15 cellular contexts compared by ENCODE assay signal in the genomic region with DNA sequence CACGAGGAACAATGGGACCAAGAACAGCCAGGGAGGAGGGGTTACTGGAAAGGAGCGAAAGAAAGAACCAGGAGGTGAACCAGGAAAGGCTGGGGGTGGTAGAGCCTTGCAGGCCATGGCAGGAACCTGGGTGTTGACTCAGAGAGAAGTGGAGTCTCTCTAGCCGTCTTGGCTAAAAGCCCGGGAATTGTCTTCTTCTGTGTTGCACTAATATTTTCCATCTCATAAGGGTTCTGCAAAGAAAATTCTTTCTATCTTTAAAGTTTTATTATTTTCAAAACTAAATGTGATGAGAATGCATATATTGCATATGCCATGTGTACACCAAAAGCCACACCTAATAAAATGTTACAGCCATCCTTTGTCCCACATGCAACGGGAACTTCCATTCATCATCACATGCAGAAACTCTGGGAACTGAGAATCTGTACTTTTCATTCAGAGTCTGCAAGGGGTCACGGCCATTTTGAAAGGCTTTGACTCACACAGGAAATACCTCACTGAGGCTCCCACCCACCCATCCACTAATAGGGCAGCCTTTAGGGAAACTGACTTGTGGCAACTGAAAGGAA. TPM values are rescaled to one million over a fixed set of nuclear protein-coding genes. Genes with fewer than 3 reads are reported as not detected.
DNase-seq lines count a peak whose midpoint lies in the region; ATAC-seq and TF ChIP-seq lines count a peak whose summit lies in the region.
"Had no signal": no experiment of that assay in that cellular context is flagged by ENCODE, and none has a peak within 500 bp of the region (broad histone marks: within the 10 kb centered on the region; RNA-seq: fewer than 3 reads in every experiment).

No MANE protein-coding gene starts in this region.

- no peaks in the 10 kb centered on the region for H4K20me1 ChIP-seq in DND-41 (ENCODE audit: insufficient read depth, low read length)

- no peak overlapping the region for H3K4me3 Mint-ChIP-seq in osteocyte (ENCODE audit: unreplicated experiment)
- H3K4me3 Mint-ChIP-seq: activated naive CD8-positive, alpha-beta T cell; H9; natural killer cell had no signal

- H3K36me3 ChIP-seq in DND-41 (ENCODE audit: insufficient read depth, low read length) (no peaks in the 10 kb centered on the region), SJSA1 (no peaks in the 10 kb centered on the region)

- H3K9me3 Mint-ChIP-seq in osteocyte (ENCODE audit: unreplicated experiment) = no peaks in the 10 kb centered on the region
- H3K9me3 Mint-ChIP-seq: H9, natural killer cell had no signal

- no peak overlapping the region for H3K4me2 ChIP-seq in DND-41 (ENCODE audit: insufficient read depth, low read length)
- H3K4me2 ChIP-seq: BLaER1 had no signal

- H3K36me3 Mint-ChIP-seq in osteocyte (ENCODE audit: unreplicated experiment) = no peaks in the 10 kb centered on the region
- H3K36me3 Mint-ChIP-seq: activated naive CD8-positive, alpha-beta T cell; natural killer cell had no signal

- H3K27ac ChIP-seq in DND-41 (ENCODE audit: low read length) (no peak overlapping the region), SJSA1 (peak overlapping the region; percentile 65)
- H3K27ac ChIP-seq: BLaER1 had no signal

- H3K9ac ChIP-seq in DND-41 (ENCODE audit: low read depth, low read length) = no peak overlapping the region
- H3K9ac ChIP-seq: BLaER1 had no signal

- no peak for TF ChIP-seq CTCF in DND-41 (IDR thresholded peaks at IDR 0.05; ENCODE audit: borderline replicate concordance, extremely low read depth, low read length, poor library complexity, severe bottlenecking)
- no peak for TF ChIP-seq CTCF in osteocyte (IDR thresholded peaks at IDR 0.05)

- no peaks in the 10 kb centered on the region for H3K27me3 Mint-ChIP-seq in osteocyte (ENCODE audit: unreplicated experiment)

- no peak for DNase-seq in DND-41
- peak; percentile 50 to 63 for DNase-seq in SJSA1 (ENCODE audit: low read depth in 1 of 2, low spot score in 2 of 2)
- DNase-seq in osteocyte (ENCODE audit: extremely low spot score, unreplicated experiment) = no peak
- no peak for DNase-seq in NCI-H748 treated with DMSO at 0.1 percent for 48 hours (lab: John Stamatoyannopoulos, UW)
- no peak for DNase-seq in T-helper 1 cell
- DNase-seq: H9; natural killer cell; NCI-H524 treated with DMSO at 0.1 percent for 48 hours; stimulated activated CD4-positive, alpha-beta T cell treated with anti-CD3 and anti-CD28 coated beads, Interleukin-2, amount 100 ng/mL, for 24 hours; stimulated activated naive CD8-positive, alpha-beta T cell treated with anti-CD3 and anti-CD28 coated beads, Interleukin-15, Interleukin-2, amounts not matched to agents 100 U/mL and 50 U/mL, for 24 hours had no signal

- ATAC-seq in DND-41 (ENCODE audit: insufficient read depth, low read depth) = no peak
- peak; percentile 85 for ATAC-seq in esophagus mucosa
- ATAC-seq in HG02571 (IDR thresholded peaks at IDR 0.05; ENCODE audit: unreplicated experiment) = no peak
- ATAC-seq in HG03175 (IDR thresholded peaks at IDR 0.05; ENCODE audit: unreplicated experiment) = no peak
- ATAC-seq: natural killer cell; stimulated activated naive CD8-positive, alpha-beta T cell treated with anti-CD3 and anti-CD28 coated beads, Interleukin-15, Interleukin-2, amounts not matched to agents 100 U/mL and 50 U/mL, for 24 hours had no signal

- H3K79me2 ChIP-seq in DND-41 (ENCODE audit: insufficient read depth, low read length) = no peaks in the 10 kb centered on the region

- peaks cover 73% of the 10 kb centered on the region for H3K4me1 Mint-ChIP-seq in osteocyte (ENCODE audit: unreplicated experiment)
- H3K4me1 Mint-ChIP-seq: H9, natural killer cell had no signal

- H3K4me3 ChIP-seq in DND-41 (ENCODE audit: low read depth in 1 of 2, low read length in 2 of 2) (no peak overlapping the region), SJSA1 (no peak overlapping the region)
- H3K4me3 ChIP-seq: BLaER1 had no signal

- H3K27ac Mint-ChIP-seq in osteocyte (ENCODE audit: unreplicated experiment) = peak overlapping the region; percentile 86
- H3K27ac Mint-ChIP-seq: activated naive CD8-positive, alpha-beta T cell; natural killer cell had no signal

- H3K4me1 ChIP-seq in DND-41 (ENCODE audit: insufficient read depth, low read length) (no peaks in the 10 kb centered on the region), SJSA1 (replicated peaks) (peaks cover 29% of the 10 kb centered on the region)

- H2AFZ ChIP-seq in DND-41 (ENCODE audit: low read depth, low read length) = peak overlapping the region; percentile 17; the same call in 1 of the 2 replicates

- H3K27me3 ChIP-seq in DND-41 (ENCODE audit: insufficient read depth, low read length, poor library complexity) = peaks cover 6% of the 10 kb centered on the region
- H3K27me3 ChIP-seq in SJSA1 (replicated peaks) = no peaks in the 10 kb centered on the region
- H3K27me3 ChIP-seq: BLaER1 had no signal

- H3K9me3 ChIP-seq in DND-41 (ENCODE audit: insufficient read depth, low read length, severe bottlenecking) (no peaks in the 10 kb centered on the region), SJSA1 (replicated peaks) (no peaks in the 10 kb centered on the region; the same call in 1 of the 2 replicates)
- H3K9me3 ChIP-seq: BLaER1 had no signal

RNA-seq across cellular contexts. Expression of a gene that starts 38.0 kb away (rescaled TPM):
- total RNA-seq in SJSA1 (2014; rRNA removed; shearing (Covaris generic)) = 0.89 TPM in 1 of 2 replicates, not detected in the other
- total RNA-seq in esophagus mucosa = 5.1 TPM
- 11.0 and 11.5 TPM in 2 replicates for total RNA-seq in osteocyte

Comparison
In these comparisons a context has a peak if more than half of its experiments do, and no peak if none do; other contexts are left out.
1. DNase-seq: peak in SJSA1 (2 of 2); none in DND-41 (single experiment), osteocyte (single experiment), NCI-H748 treated with DMSO at 0.1 percent for 48 hours (single experiment) and T-helper 1 cell (0 of 5).